16 cellular contexts compared by ENCODE assay signal in genomic region chr18:12571617-12572016, GRCh38.
DNase-seq lines count a peak whose midpoint lies in the region; ATAC-seq and TF ChIP-seq lines count a peak whose summit lies in the region.
"Had no signal": no experiment of that assay in that cellular context is flagged by ENCODE, and none has a peak within 500 bp of the region (broad histone marks: within the 10 kb centered on the region; RNA-seq: fewer than 3 reads in every experiment).

No MANE protein-coding gene starts in this region.

- H3K9me2 ChIP-seq in hepatocyte (replicated peaks; ENCODE audit: insufficient read depth): no peaks in the 10 kb centered on the region
- no peaks in the 10 kb centered on the region for H3K9me2 ChIP-seq in PC-3 (replicated peaks; ENCODE audit: low read length)

- CTCF ChIA-PET in PC-3 (lab: Charles Lee): no interaction called here

- intact Hi-C loops in PC-3 (cut with micrococcal nuclease): no loop called here

- DNase-seq in HuH-7 (ENCODE audit: low spot score): peak; percentile 64
- DNase-seq in cardiac fibroblast (ENCODE audit: low read depth in 2 of 2): peak; percentile 4 to 6
- DNase-seq in hepatocyte (ENCODE audit: low spot score): peak; percentile 30
- DNase-seq in renal cortical epithelial cell (ENCODE audit: low read depth): peak; percentile 57
- DNase-seq in HK-2 (ENCODE audit: unreplicated experiment): no peak
- DNase-seq in PC-3: no peak
- DNase-seq: CD8-positive, alpha-beta T cell; DMS 273 treated with DMSO at 0.1 percent for 48 hours; DMS53; DND-41; EL; GM23248 had no signal

- TF ChIP-seq CTCF in cardiac fibroblast (IDR thresholded peaks at IDR 0.05; ENCODE audit: low read depth, low read length): no peak
- no peak for TF ChIP-seq CTCF in hepatocyte (IDR thresholded peaks at IDR 0.05; ENCODE audit: poor library complexity)
- TF ChIP-seq CTCF in PC-3 (conservative IDR thresholded peaks at IDR 0.05; ENCODE audit: low read depth, low read length): no peak

- H2AFZ ChIP-seq in hepatocyte (no peak overlapping the region), PC-3 (ENCODE audit: low read length) (no peak overlapping the region)
- H2AFZ ChIP-seq: GM23248 had no signal

- H3K36me3 ChIP-seq in hepatocyte (replicated peaks; ENCODE audit: insufficient read depth, low read depth): no peaks in the 10 kb centered on the region
- no peaks in the 10 kb centered on the region for H3K36me3 ChIP-seq in PC-3 (ENCODE audit: low read depth, low read length)
- H3K36me3 ChIP-seq: BLaER1 treated with 17β-estradiol and CSF1 and Interleukin-3, amounts not matched to agents 10 nM and 100 nM; HAP-1 had no signal

- H3K27me3 ChIP-seq in hepatocyte: no peaks in the 10 kb centered on the region
- H3K27me3 ChIP-seq in PC-3 (ENCODE audit: low read length): no peaks in the 10 kb centered on the region
- H3K27me3 ChIP-seq: BLaER1 treated with 17β-estradiol and CSF1 and Interleukin-3, amounts not matched to agents 10 nM and 100 nM had no signal

- no TSS peak for BruUV-seq in PC-3 (replicated peaks; lab: Mats Ljungman, UMichigan)

- no peaks in the 10 kb centered on the region for H3F3A ChIP-seq in PC-3 (ENCODE audit: low read length, unreplicated experiment)

- H3K4me3 ChIP-seq in cardiac fibroblast (replicated peaks in 1 of 2; ENCODE audit: low read depth in 2 of 2, low read length in 2 of 2) (no peak overlapping the region), hepatocyte (no peak overlapping the region), PC-3 (ENCODE audit: low read length) (no peak overlapping the region)
- H3K4me3 ChIP-seq: BLaER1 treated with 17β-estradiol and CSF1 and Interleukin-3, amounts not matched to agents 10 nM and 100 nM; GM12878; GM23248; HAP-1 had no signal

- WGBS in hepatocyte (ENCODE audit: low lambda C conversion rate, missing lambda C conversion rate): 61% methylated on average over 2 of the region's 2 CpGs

- H3K9me3 ChIP-seq in hepatocyte (ENCODE audit: low read depth): no peaks in the 10 kb centered on the region
- no peaks in the 10 kb centered on the region for H3K9me3 ChIP-seq in PC-3 (ENCODE audit: low read length)
- H3K9me3 ChIP-seq: HAP-1 had no signal

- ATAC-seq in PC-3: no peak
- no peak for ATAC-seq in GM19035 (IDR thresholded peaks at IDR 0.05; ENCODE audit: unreplicated experiment)
- ATAC-seq: CD8-positive, alpha-beta T cell; GM12878 had no signal

- POLR2A ChIA-PET in PC-3 (lab: Charles Lee; ENCODE audit: unreplicated experiment): interaction anchor here (0.7 kb wide), 1 partner anchor 59 kb away, joined by 3 read pairs; no protein-coding TSS in a partner anchor

- no peak overlapping the region for H3K9ac ChIP-seq in PC-3 (ENCODE audit: low read length)
- H3K9ac ChIP-seq: BLaER1 treated with 17β-estradiol and CSF1 and Interleukin-3, amounts not matched to agents 10 nM and 100 nM; GM23248 had no signal

- H4K20me1 ChIP-seq in hepatocyte (ENCODE audit: insufficient read depth, poor library complexity, severe bottlenecking) (no peaks in the 10 kb centered on the region), PC-3 (ENCODE audit: low read length) (no peaks in the 10 kb centered on the region; the same call in 1 of the 2 replicates)

- no peak overlapping the region for H3K4me2 ChIP-seq in hepatocyte
- H3K4me2 ChIP-seq in PC-3 (ENCODE audit: low read length): no peak overlapping the region
- H3K4me2 ChIP-seq: BLaER1 treated with 17β-estradiol and CSF1 and Interleukin-3, amounts not matched to agents 10 nM and 100 nM had no signal

- H3K4me1 ChIP-seq in hepatocyte (ENCODE audit: insufficient read depth) (no peaks in the 10 kb centered on the region), PC-3 (ENCODE audit: insufficient read depth, low read length) (peaks cover 16% of the 10 kb centered on the region)
- H3K4me1 ChIP-seq: HAP-1 had no signal

- H3K27ac ChIP-seq in hepatocyte (peak overlapping the region; percentile 78), PC-3 (ENCODE audit: low read length) (no peak overlapping the region)
- H3K27ac ChIP-seq: BLaER1 treated with 17β-estradiol and CSF1 and Interleukin-3, amounts not matched to agents 10 nM and 100 nM; GM23248 had no signal

- H3K79me2 ChIP-seq in hepatocyte (peaks cover 31% of the 10 kb centered on the region), PC-3 (ENCODE audit: low read length) (peaks cover 31% of the 10 kb centered on the region)

Comparison
In these comparisons a context has a peak if more than half of its experiments do, and no peak if none do; other contexts are left out.
1. DNase-seq: peak in HuH-7 (single experiment), cardiac fibroblast (2 of 2), hepatocyte (single experiment) and renal cortical epithelial cell (single experiment); none in HK-2 (single experiment) and PC-3 (single experiment).